9 cellular contexts compared by ENCODE assay signal in genomic region chr20:49631074-49631716, GRCh38.
A peak's percentile ranks its signal among the peaks of the same experiment; 100 is the strongest.
DNase-seq lines count a peak whose midpoint lies in the region; ATAC-seq and TF ChIP-seq lines count a peak whose summit lies in the region.
"Had no signal": no experiment of that assay in that cellular context is flagged by ENCODE, and none has a peak within 500 bp of the region (broad histone marks: within the 10 kb centered on the region; RNA-seq: fewer than 3 reads in every experiment).

No MANE protein-coding gene starts in this region.

- no TSS peak for BruUV-seq in PC-3 (replicated peaks; lab: Mats Ljungman, UMichigan)

- no peak overlapping the region for H3K4me3 ChIP-seq in AG04450 (ENCODE audit: low read depth, low read length)
- H3K4me3 ChIP-seq in PC-3 (ENCODE audit: low read length) = no peak overlapping the region
- no peak overlapping the region for H3K4me3 ChIP-seq in tibial nerve

- intact Hi-C loops in PC-3 (cut with micrococcal nuclease) = no loop called here

- H3K4me1 ChIP-seq in PC-3 (ENCODE audit: insufficient read depth, low read length) (no peaks in the 10 kb centered on the region), tibial nerve (peaks cover 0 to 39% (median 3%) of the 10 kb centered on the region in 4 donors)

- POLR2A ChIA-PET in AG04450 (lab: Yijun Ruan, JAX) (no interaction called here), PC-3 (lab: Charles Lee; ENCODE audit: unreplicated experiment) (no interaction called here)

- DNase-seq in AG04450 (ENCODE audit: low read depth, low spot score) (no peak), PC-3 (no peak), iris pigment epithelial cell (ENCODE audit: low read depth) (peak; percentile 53), tibial nerve (ENCODE audit: low spot score in 2 of 2) (no peak), islet precursor cell (no peak)
- DNase-seq in NK-92 treated with Interleukin-12 subunit alpha and Interleukin-12 subunit beta, amount 100 ng/mL, for 24 hours (lab: John Stamatoyannopoulos, UW) = no peak
- DNase-seq: COR-L47 had no signal

- no peak overlapping the region for H3K4me2 ChIP-seq in PC-3 (ENCODE audit: low read length)

- H3K27me3 ChIP-seq in AG04450 (ENCODE audit: control insufficient read depth, insufficient read depth, low read length) (no peaks in the 10 kb centered on the region), PC-3 (ENCODE audit: low read length) (no peaks in the 10 kb centered on the region), tibial nerve (no peaks in the 10 kb centered on the region)

- TF ChIP-seq CTCF in AG04450 (IDR thresholded peaks at IDR 0.05; ENCODE audit: low read depth, low read length) (no peak), PC-3 (conservative IDR thresholded peaks at IDR 0.05; ENCODE audit: low read depth, low read length) (no peak), tibial nerve (IDR thresholded peaks at IDR 0.05) (no peak)

- 49 to 53% methylated on average over 8 of the region's 8 CpGs for WGBS in tibial nerve, 2 donors

- H3K36me3 ChIP-seq in PC-3 (ENCODE audit: low read depth, low read length) = peaks cover 22% of the 10 kb centered on the region
- peaks cover 0 to 14% (median 2%) of the 10 kb centered on the region in 3 donors for H3K36me3 ChIP-seq in tibial nerve

- H3K27ac ChIP-seq in AG04450 (ENCODE audit: low read depth, low read length) = peak overlapping the region; percentile 11
- H3K27ac ChIP-seq in PC-3 (ENCODE audit: low read length) = no peak overlapping the region
- peak overlapping the region in 2 of 4 donors; percentile 38 to 65 for H3K27ac ChIP-seq in tibial nerve

- H3K79me2 ChIP-seq in PC-3 (ENCODE audit: low read length) = no peaks in the 10 kb centered on the region

- peak; percentile 35 for ATAC-seq in GM21367 (IDR thresholded peaks at IDR 0.05; ENCODE audit: unreplicated experiment)
- ATAC-seq in PC-3 = 0 out of 2 replicates have a peak, but pooled peaks have one; percentile 16
- no peak for ATAC-seq in HG02852 (IDR thresholded peaks at IDR 0.05; ENCODE audit: unreplicated experiment)

- H2AFZ ChIP-seq in PC-3 (ENCODE audit: low read length) = no peak overlapping the region

- H3F3A ChIP-seq in PC-3 (ENCODE audit: low read length, unreplicated experiment) = no peaks in the 10 kb centered on the region

- H4K20me1 ChIP-seq in PC-3 (ENCODE audit: low read length) = no peaks in the 10 kb centered on the region

- H3K9me3 ChIP-seq in AG04450 (ENCODE audit: control insufficient read depth, insufficient read depth, low read length) = peaks cover 6% of the 10 kb centered on the region; the same call in 1 of the 2 replicates
- no peaks in the 10 kb centered on the region for H3K9me3 ChIP-seq in PC-3 (ENCODE audit: low read length)
- peaks cover 0 to 9% (median 5%) of the 10 kb centered on the region in 4 donors for H3K9me3 ChIP-seq in tibial nerve

- CTCF ChIA-PET in AG04450 (lab: Charles Lee) (interaction anchor here (1.0 to 2.2 kb wide), 2 partner anchors 90 to 215 kb away, joined by 3 to 6 read pairs; no protein-coding TSS in a partner anchor), PC-3 (lab: Charles Lee) (no interaction called here)

- H3K9ac ChIP-seq in PC-3 (ENCODE audit: low read length) = no peak overlapping the region

- no peaks in the 10 kb centered on the region for H3K9me2 ChIP-seq in PC-3 (replicated peaks; ENCODE audit: low read length)

- no peak for TF ChIP-seq EP300 in tibial nerve (IDR thresholded peaks at IDR 0.05)

- no peak for TF ChIP-seq POLR2A in tibial nerve (IDR thresholded peaks at IDR 0.05)
